In the genomic region with DNA sequence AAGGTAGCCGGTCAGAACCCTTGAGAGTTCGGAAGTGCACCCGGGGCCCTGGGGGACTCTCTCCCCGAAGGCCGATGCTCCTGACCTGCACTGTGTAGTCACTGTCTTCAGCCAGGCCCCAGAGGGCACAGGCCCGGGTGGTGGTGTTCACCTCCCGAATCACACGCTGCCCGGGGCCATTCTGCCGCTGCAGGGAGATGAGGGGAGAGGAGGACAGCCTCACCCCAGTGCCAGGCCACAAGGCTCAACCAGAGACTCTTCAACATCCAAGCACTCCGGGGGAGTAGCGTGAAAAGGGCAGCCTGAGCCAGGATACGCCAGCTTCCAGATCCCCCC, we compare ENCODE assay signal across 9 cellular contexts. TPM values are rescaled to one million over a fixed set of nuclear protein-coding genes. Genes with fewer than 3 reads are reported as not detected.
DNase-seq lines count a peak whose midpoint lies in the region; ATAC-seq and TF ChIP-seq lines count a peak whose summit lies in the region.
"Had no signal": no experiment of that assay in that cellular context is flagged by ENCODE, and none has a peak within 500 bp of the region (broad histone marks: within the 10 kb centered on the region; RNA-seq: fewer than 3 reads in every experiment).

No MANE protein-coding gene starts in this region.

- H3K9ac ChIP-seq in iPS-18a (ENCODE audit: low read length) = no peak overlapping the region

- H3K4me3 ChIP-seq in HEK293 (ENCODE audit: low read depth, low read length) (no peak overlapping the region), iPS-18a (ENCODE audit: low read length) (peak overlapping the region; percentile 76), skeletal muscle cell (ENCODE audit: low read depth, low read length) (peak overlapping the region; percentile 75)

- peaks cover 37% of the 10 kb centered on the region for H3K27me3 ChIP-seq in iPS-18a (ENCODE audit: control insufficient read depth, insufficient read depth, low read length)

- H3K4me1 ChIP-seq in HEK293 (ENCODE audit: control insufficient read depth, insufficient read depth, low read length) (peaks cover 5% of the 10 kb centered on the region; the same call in 1 of the 2 replicates), iPS-18a (ENCODE audit: control insufficient read depth, low read depth, low read length) (peaks cover 8% of the 10 kb centered on the region)

- DNase-seq in skeletal muscle cell (ENCODE audit: low read depth) (no peak), HT-29 (ENCODE audit: low spot score) (no peak), KG1 (lab: John Stamatoyannopoulos, UW) (no peak)
- DNase-seq: NCI-H1417 had no signal

- no peak for ATAC-seq in GM21529 (IDR thresholded peaks at IDR 0.05; ENCODE audit: unreplicated experiment)

- H3K9me3 ChIP-seq in HEK293 (ENCODE audit: control insufficient read depth, insufficient read depth, low read depth, low read length) = no peaks in the 10 kb centered on the region
- H3K9me3 ChIP-seq in iPS-18a (ENCODE audit: control insufficient read depth, low read depth, low read length) = no peaks in the 10 kb centered on the region

- TF ChIP-seq CTCF in HEK293 (tag by site-specific recombination; IDR thresholded peaks at IDR 0.05) = no peak

- POLR2A ChIA-PET in HEK293 (lab: Yijun Ruan, JAX) = interaction anchor here (1.6 kb wide), 1 partner anchor 64 kb away, joined by 4 read pairs; no protein-coding TSS in a partner anchor

- CTCF ChIA-PET in HEK293 (lab: Yijun Ruan, JAX) = interaction anchor here (0.6 kb wide), 1 partner anchor 37 kb away, joined by 3 read pairs; no protein-coding TSS in a partner anchor

- H3K36me3 ChIP-seq in HEK293 (ENCODE audit: control insufficient read depth in 2 of 2, insufficient read depth in 1 of 2, low read length in 2 of 2) (peaks cover 0 to 3% of the 10 kb centered on the region in 2 experiments; a peak in 1 of 3 replicates), iPS-18a (ENCODE audit: control insufficient read depth, low read depth, low read length) (no peaks in the 10 kb centered on the region)

- H3K27ac ChIP-seq in HEK293 (ENCODE audit: extremely low read depth, low read depth, low read length) (no peak overlapping the region), angular gyrus (ENCODE audit: low read depth, low read length) (peak overlapping the region; percentile 37), iPS-18a (ENCODE audit: low read length) (no peak overlapping the region)

TF ChIP-seq in HEK293, 187 proteins besides CTCF, POLR2A, EP300 and RAD21:
- TF ChIP-seq, protein P1, sequence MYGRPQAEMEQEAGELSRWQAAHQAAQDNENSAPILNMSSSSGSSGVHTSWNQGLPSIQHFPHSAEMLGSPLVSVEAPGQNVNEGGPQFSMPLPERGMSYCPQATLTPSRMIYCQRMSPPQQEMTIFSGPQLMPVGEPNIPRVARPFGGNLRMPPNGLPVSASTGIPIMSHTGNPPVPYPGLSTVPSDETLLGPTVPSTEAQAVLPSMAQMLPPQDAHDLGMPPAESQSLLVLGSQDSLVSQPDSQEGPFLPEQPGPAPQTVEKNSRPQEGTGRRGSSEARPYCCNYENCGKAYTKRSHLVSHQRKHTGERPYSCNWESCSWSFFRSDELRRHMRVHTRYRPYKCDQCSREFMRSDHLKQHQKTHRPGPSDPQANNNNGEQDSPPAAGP (tag by site-specific recombination; IDR thresholded peaks at IDR 0.05) = no peak
- TF ChIP-seq, protein P2, sequence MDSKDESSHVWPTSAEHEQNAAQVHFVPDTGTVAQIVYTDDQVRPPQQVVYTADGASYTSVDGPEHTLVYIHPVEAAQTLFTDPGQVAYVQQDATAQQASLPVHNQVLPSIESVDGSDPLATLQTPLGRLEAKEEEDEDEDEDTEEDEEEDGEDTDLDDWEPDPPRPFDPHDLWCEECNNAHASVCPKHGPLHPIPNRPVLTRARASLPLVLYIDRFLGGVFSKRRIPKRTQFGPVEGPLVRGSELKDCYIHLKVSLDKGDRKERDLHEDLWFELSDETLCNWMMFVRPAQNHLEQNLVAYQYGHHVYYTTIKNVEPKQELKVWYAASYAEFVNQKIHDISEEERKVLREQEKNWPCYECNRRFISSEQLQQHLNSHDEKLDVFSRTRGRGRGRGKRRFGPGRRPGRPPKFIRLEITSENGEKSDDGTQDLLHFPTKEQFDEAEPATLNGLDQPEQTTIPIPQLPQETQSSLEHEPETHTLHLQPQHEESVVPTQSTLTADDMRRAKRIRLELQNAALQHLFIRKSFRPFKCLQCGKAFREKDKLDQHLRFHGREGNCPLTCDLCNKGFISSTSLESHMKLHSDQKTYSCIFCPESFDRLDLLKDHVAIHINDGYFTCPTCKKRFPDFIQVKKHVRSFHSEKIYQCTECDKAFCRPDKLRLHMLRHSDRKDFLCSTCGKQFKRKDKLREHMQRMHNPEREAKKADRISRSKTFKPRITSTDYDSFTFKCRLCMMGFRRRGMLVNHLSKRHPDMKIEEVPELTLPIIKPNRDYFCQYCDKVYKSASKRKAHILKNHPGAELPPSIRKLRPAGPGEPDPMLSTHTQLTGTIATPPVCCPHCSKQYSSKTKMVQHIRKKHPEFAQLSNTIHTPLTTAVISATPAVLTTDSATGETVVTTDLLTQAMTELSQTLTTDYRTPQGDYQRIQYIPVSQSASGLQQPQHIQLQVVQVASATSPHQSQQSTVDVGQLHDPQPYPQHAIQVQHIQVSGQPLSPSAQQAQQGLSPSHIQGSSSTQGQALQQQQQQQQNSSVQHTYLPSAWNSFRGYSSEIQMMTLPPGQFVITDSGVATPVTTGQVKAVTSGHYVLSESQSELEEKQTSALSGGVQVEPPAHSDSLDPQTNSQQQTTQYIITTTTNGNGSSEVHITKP (tag by site-specific recombination; IDR thresholded peaks at IDR 0.05) = 0 out of 2 replicates have a peak, but pooled peaks have one; percentile 14

RNA-seq across cellular contexts. Expression of a gene that starts 1.1 kb away (rescaled TPM):
- 0.26 TPM in 1 of 2 replicates, not detected in the other for total RNA-seq in HT-29 (2014; rRNA removed; shearing (Covaris generic))

RNA-seq across cellular contexts. Expression of a gene that starts 2.7 kb away (rescaled TPM):
- 0.76 and 1.4 TPM in 2 replicates for total RNA-seq in HT-29 (2014; rRNA removed; shearing (Covaris generic))
- total RNA-seq: cardiac septum had no signal

RNA-seq across cellular contexts. Expression of a gene that starts 4.4 kb away (rescaled TPM):
- total RNA-seq in HT-29 (2014; rRNA removed; shearing (Covaris generic)) = 21.1 and 24.0 TPM in 2 replicates

RNA-seq across cellular contexts. Expression of a gene that starts 51.7 kb away (rescaled TPM):
- total RNA-seq in HT-29 (2014; rRNA removed; shearing (Covaris generic)) = 29.3 and 30.4 TPM in 2 replicates
- total RNA-seq: cardiac septum had no signal
